ENCODE assay signal across 15 cellular contexts in the genomic region with DNA sequence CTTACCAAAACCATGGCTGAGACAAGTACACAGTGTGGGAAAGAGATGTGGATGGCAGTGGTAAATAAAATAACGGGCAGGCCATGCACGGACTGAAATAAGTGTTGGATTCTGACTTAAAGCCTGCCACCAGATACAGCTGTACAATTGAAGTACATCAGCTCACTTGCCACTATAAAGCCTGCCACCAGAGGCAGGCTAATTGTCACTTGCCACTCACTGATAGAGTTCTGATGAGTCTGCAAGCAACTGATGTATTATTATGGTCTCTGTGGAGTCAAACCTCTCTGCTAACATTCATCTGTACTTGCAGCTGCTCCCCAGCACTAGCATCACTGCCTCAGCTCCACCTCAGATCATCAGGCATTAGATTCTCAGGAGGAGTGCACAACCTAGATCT.
DNase-seq lines count a peak whose midpoint lies in the region; ATAC-seq and TF ChIP-seq lines count a peak whose summit lies in the region.
"Had no signal": no experiment of that assay in that cellular context is flagged by ENCODE, and none has a peak within 500 bp of the region (broad histone marks: within the 10 kb centered on the region; RNA-seq: fewer than 3 reads in every experiment).

No MANE protein-coding gene starts in this region.

- TF ChIP-seq CTCF in CD8-positive, alpha-beta T cell (IDR thresholded peaks at IDR 0.05): no peak
- TF ChIP-seq CTCF in GM12873 (IDR thresholded peaks at IDR 0.05; ENCODE audit: insufficient read depth, low read depth, low read length, missing control alignments) (peak; percentile 65), fibroblast of pulmonary artery (IDR thresholded peaks at IDR 0.05; ENCODE audit: low read length, missing control alignments) (peak; percentile 2)

- no peaks in the 10 kb centered on the region for H3K9me3 ChIP-seq in CD8-positive, alpha-beta T cell (ENCODE audit: low read length)
- H3K9me3 ChIP-seq: heart left ventricle had no signal

- H3K4me3 Mint-ChIP-seq in CD8-positive, alpha-beta T cell: no peak overlapping the region
- H3K4me3 Mint-ChIP-seq in T-cell: no peak overlapping the region
- H3K4me3 Mint-ChIP-seq: CD4-positive, CD25-positive, alpha-beta regulatory T cell had no signal

- POLR2A ChIA-PET in CD8-positive, alpha-beta T cell (lab: Charles Lee): no interaction called here
- POLR2A ChIA-PET in T-cell (lab: Charles Lee): interaction anchor here (0.6 kb wide), 3 partner anchors 8 to 677 kb away, joined by 4 to 6 read pairs (median 4); no protein-coding TSS in a partner anchor

- H3K36me3 ChIP-seq in CD8-positive, alpha-beta T cell (ENCODE audit: insufficient read depth, low read length): peaks cover 65% of the 10 kb centered on the region

- intact Hi-C loops in CD8-positive, alpha-beta T cell (cut with DNase I, micrococcal nuclease): no loop called here

- H3K4me1 ChIP-seq in CD8-positive, alpha-beta T cell (ENCODE audit: insufficient read depth, low read length): no peaks in the 10 kb centered on the region
- H3K4me1 ChIP-seq: heart left ventricle had no signal

- peak; percentile 61 for ATAC-seq in CD8-positive, alpha-beta T cell
- ATAC-seq in T-cell (replicated peaks in 1 of 4) (peak; percentile 29 to 47 (median 44)), HG03460 (IDR thresholded peaks at IDR 0.05; ENCODE audit: unreplicated experiment) (no peak), HG03442 (IDR thresholded peaks at IDR 0.05; ENCODE audit: unreplicated experiment) (no peak)
- ATAC-seq: heart left ventricle, left colon had no signal

- H3K9me3 Mint-ChIP-seq in CD8-positive, alpha-beta T cell: no peaks in the 10 kb centered on the region
- no peaks in the 10 kb centered on the region for H3K9me3 Mint-ChIP-seq in T-cell
- H3K9me3 Mint-ChIP-seq: CD4-positive, CD25-positive, alpha-beta regulatory T cell had no signal

- H3K27me3 Mint-ChIP-seq in CD8-positive, alpha-beta T cell (ENCODE audit: low read depth): no peaks in the 10 kb centered on the region
- H3K27me3 Mint-ChIP-seq in T-cell: no peaks in the 10 kb centered on the region
- H3K27me3 Mint-ChIP-seq: CD4-positive, CD25-positive, alpha-beta regulatory T cell had no signal

- CTCF ChIA-PET in CD8-positive, alpha-beta T cell (lab: Charles Lee): interaction anchor here (1.2 to 1.6 kb wide), 3 partner anchors 26 to 130 kb away, joined by 3 to 7 read pairs (median 4); no protein-coding TSS in a partner anchor
- CTCF ChIA-PET in T-cell (lab: Charles Lee): interaction anchor here in 1 of 2 donors (0.6 to 1.1 kb wide), 2 partner anchors 23 to 44 kb away, joined by 3 to 5 read pairs; no protein-coding TSS in a partner anchor

- peak overlapping the region; percentile 30 for H3K27ac Mint-ChIP-seq in CD8-positive, alpha-beta T cell
- H3K27ac Mint-ChIP-seq in T-cell: peak overlapping the region; percentile 52 to 53

- H3K27ac ChIP-seq in CD8-positive, alpha-beta T cell (ENCODE audit: low read depth, low read length): no peak overlapping the region
- H3K27ac ChIP-seq: heart left ventricle had no signal

- peaks cover 87% of the 10 kb centered on the region for H3K36me3 Mint-ChIP-seq in CD8-positive, alpha-beta T cell
- H3K36me3 Mint-ChIP-seq in T-cell: peaks cover 73% of the 10 kb centered on the region

- no peak for DNase-seq in CD8-positive, alpha-beta T cell
- no peak for DNase-seq in T-cell
- DNase-seq in fibroblast of pulmonary artery (ENCODE audit: low read depth): no peak
- DNase-seq in NCI-H1694 (lab: John Stamatoyannopoulos, UW): no peak
- no peak for DNase-seq in NCI-H2196 (lab: John Stamatoyannopoulos, UW; ENCODE audit: unreplicated experiment)
- DNase-seq: activated CD4-positive, alpha-beta T cell treated with anti-CD3 and anti-CD28 coated beads, Interleukin-2, amount 50 U/mL, for 48 hours; activated gamma-delta T cell treated with Interleukin-2 at 50 U/mL for 16 hours; GDM1; heart left ventricle; left colon; NCI-H1092 treated with DMSO at 0.1 percent for 48 hours had no signal

- no peaks in the 10 kb centered on the region for H3K27me3 ChIP-seq in CD8-positive, alpha-beta T cell (ENCODE audit: insufficient read depth, low read length)
- H3K27me3 ChIP-seq: heart left ventricle had no signal

- peaks cover 4% of the 10 kb centered on the region for H3K4me1 Mint-ChIP-seq in CD8-positive, alpha-beta T cell (ENCODE audit: low read depth)
- H3K4me1 Mint-ChIP-seq in T-cell: peaks cover 4 to 8% (median 5%) of the 10 kb centered on the region in 3 donors

- no peak overlapping the region for H3K4me3 ChIP-seq in CD8-positive, alpha-beta T cell (ENCODE audit: low read depth, low read length)
- no peak overlapping the region for H3K4me3 ChIP-seq in fibroblast of pulmonary artery (replicated peaks; ENCODE audit: low read depth, low read length)
- H3K4me3 ChIP-seq: heart left ventricle had no signal

Comparison
In these comparisons a context has a peak if more than half of its experiments do, and no peak if none do; other contexts are left out.
1. ATAC-seq: peak in CD8-positive, alpha-beta T cell (single experiment) and T-cell (4 of 4); none in HG03460 (single experiment) and HG03442 (single experiment).